27 cellular contexts compared by ENCODE assay signal in the genomic region with DNA sequence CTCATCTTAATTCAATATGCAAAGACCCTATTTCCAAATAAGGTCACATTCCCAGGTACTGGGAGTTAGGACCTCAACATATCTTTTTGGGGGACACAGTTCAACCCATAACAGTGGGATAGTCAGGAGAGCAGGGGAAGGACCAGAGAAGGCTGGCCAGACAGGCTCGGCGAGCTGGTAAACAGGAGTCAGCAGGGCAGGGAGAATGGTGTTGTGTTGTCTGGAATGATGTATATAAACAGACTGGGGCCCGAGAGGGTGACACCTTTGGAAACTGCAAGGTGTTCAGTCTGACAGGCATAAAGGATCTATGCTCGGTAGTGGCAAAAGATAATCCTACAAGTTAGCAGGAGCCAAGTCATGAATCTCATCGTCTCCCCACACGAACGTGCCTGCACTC. TPM values are rescaled to one million over a fixed set of nuclear protein-coding genes. Genes with fewer than 3 reads are reported as not detected.
DNase-seq lines count a peak whose midpoint lies in the region; ATAC-seq and TF ChIP-seq lines count a peak whose summit lies in the region.
"Had no signal": no experiment of that assay in that cellular context is flagged by ENCODE, and none has a peak within 500 bp of the region (broad histone marks: within the 10 kb centered on the region; RNA-seq: fewer than 3 reads in every experiment).

No MANE protein-coding gene starts in this region.

- H3K27ac ChIP-seq in RWPE1: no peak overlapping the region
- H3K27ac ChIP-seq: breast epithelium, foreskin keratinocyte, lower lobe of right lung had no signal

- CTCF ChIA-PET in RWPE1 (lab: Yijun Ruan, JAX): interaction anchor here (0.6 kb wide), 1 partner anchor 778 kb away, joined by 3 read pairs; no protein-coding TSS in a partner anchor

- H3K27me3 Mint-ChIP-seq in activated naive CD4-positive, alpha-beta T cell treated with anti-CD3 and anti-CD28 coated beads, Interleukin-2, amount 50 U/mL, for 24 hours: no peaks in the 10 kb centered on the region
- H3K27me3 Mint-ChIP-seq in T-helper 17 cell: no peaks in the 10 kb centered on the region
- H3K27me3 Mint-ChIP-seq in effector memory CD8-positive, alpha-beta T cell: no peaks in the 10 kb centered on the region
- H3K27me3 Mint-ChIP-seq in stimulated activated memory B cell treated with anti-CD40 and anti-IgM and Interleukin-4, amounts not matched to agents 10 μg/mL and 1 μg/mL and 100 μg/mL, for 72 hours: no peaks in the 10 kb centered on the region

- no peaks in the 10 kb centered on the region for H3K9me3 Mint-ChIP-seq in activated naive CD4-positive, alpha-beta T cell treated with anti-CD3 and anti-CD28 coated beads, Interleukin-2, amount 50 U/mL, for 24 hours
- H3K9me3 Mint-ChIP-seq in effector memory CD8-positive, alpha-beta T cell: no peaks in the 10 kb centered on the region
- no peaks in the 10 kb centered on the region for H3K9me3 Mint-ChIP-seq in stimulated activated memory B cell treated with anti-CD40 and anti-IgM and Interleukin-4, amounts not matched to agents 10 μg/mL and 1 μg/mL and 100 μg/mL, for 72 hours

- H3K36me3 Mint-ChIP-seq in activated naive CD4-positive, alpha-beta T cell treated with anti-CD3 and anti-CD28 coated beads, Interleukin-2, amount 50 U/mL, for 24 hours: no peaks in the 10 kb centered on the region
- H3K36me3 Mint-ChIP-seq in T-helper 17 cell (ENCODE audit: low read depth): no peaks in the 10 kb centered on the region
- H3K36me3 Mint-ChIP-seq in effector memory CD8-positive, alpha-beta T cell (ENCODE audit: insufficient read depth): peaks cover 5% of the 10 kb centered on the region
- no peaks in the 10 kb centered on the region for H3K36me3 Mint-ChIP-seq in stimulated activated memory B cell treated with anti-CD40 and anti-IgM and Interleukin-4, amounts not matched to agents 10 μg/mL and 1 μg/mL and 100 μg/mL, for 72 hours

- no peak for ATAC-seq in T-helper 17 cell
- ATAC-seq in effector memory CD8-positive, alpha-beta T cell (replicated peaks): no peak
- no peak for ATAC-seq in stimulated activated memory B cell treated with anti-CD40 and anti-IgM and Interleukin-4, amounts not matched to agents 10 μg/mL and 1 μg/mL and 100 μg/mL, for 72 hours
- ATAC-seq: foreskin keratinocyte, heart right ventricle, lower lobe of right lung, Panc1, right cardiac atrium had no signal

- no peak for TF ChIP-seq CTCF in RWPE1 (conservative IDR thresholded peaks at IDR 0.05; ENCODE audit: low read depth)

- POLR2A ChIA-PET in RWPE1 (lab: Yijun Ruan, JAX; ENCODE audit: low non-redundant PET): no interaction called here

- DNase-seq in activated naive CD4-positive, alpha-beta T cell (lab: John Stamatoyannopoulos, UW): no peak
- DNase-seq in T-helper 17 cell (no peak), RWPE1 (ENCODE audit: low spot score) (no peak), NCI-H524 (lab: John Stamatoyannopoulos, UW) (no peak)
- DNase-seq in effector memory CD8-positive, alpha-beta T cell: no peak
- DNase-seq in stimulated activated CD4-positive, alpha-beta T cell treated with anti-CD3 and anti-CD28 coated beads, Interleukin-4, amount 100 ng/mL, for 24 hours: no peak
- DNase-seq: activated CD4-positive, alpha-beta T cell treated with anti-CD3 and anti-CD28 coated beads, Interleukin-2, amount 50 U/mL, for 1 hour; activated CD8-positive, alpha-beta memory T cell treated with anti-CD3 and anti-CD28 coated beads, Interleukin-2, amount 50 U/mL, for 48 hours; amygdala; C1 segment of cervical spinal cord; effector CD8-positive, alpha-beta T cell; erythroblast; foreskin keratinocyte; heart right ventricle; KBM-7; lower lobe of right lung; MG63; NCI-H2029; NCI-H69; posterior cingulate gyrus; right cardiac atrium; SHP77 treated with DMSO at 0.1 percent for 48 hours had no signal

- no peaks in the 10 kb centered on the region for H3K9me3 ChIP-seq in T-helper 17 cell (ENCODE audit: control insufficient read depth, low read length, poor library complexity, severe bottlenecking)
- H3K9me3 ChIP-seq: breast epithelium, heart right ventricle, lower lobe of right lung, MG63 had no signal

- H3K27ac Mint-ChIP-seq in activated naive CD4-positive, alpha-beta T cell treated with anti-CD3 and anti-CD28 coated beads, Interleukin-2, amount 50 U/mL, for 24 hours: peak overlapping the region; percentile 91
- H3K27ac Mint-ChIP-seq in T-helper 17 cell: peak overlapping the region; percentile 98
- peak overlapping the region; percentile 87 to 96 for H3K27ac Mint-ChIP-seq in effector memory CD8-positive, alpha-beta T cell
- peak overlapping the region; percentile 65 for H3K27ac Mint-ChIP-seq in stimulated activated memory B cell treated with anti-CD40 and anti-IgM and Interleukin-4, amounts not matched to agents 10 μg/mL and 1 μg/mL and 100 μg/mL, for 72 hours

- H3K4me1 Mint-ChIP-seq in activated naive CD4-positive, alpha-beta T cell treated with anti-CD3 and anti-CD28 coated beads, Interleukin-2, amount 50 U/mL, for 24 hours: peaks cover 78% of the 10 kb centered on the region
- peaks cover 47% of the 10 kb centered on the region for H3K4me1 Mint-ChIP-seq in T-helper 17 cell
- peaks cover 34 to 37% of the 10 kb centered on the region in 2 donors for H3K4me1 Mint-ChIP-seq in effector memory CD8-positive, alpha-beta T cell (ENCODE audit: low read depth in 2 of 2)
- peaks cover 29% of the 10 kb centered on the region for H3K4me1 Mint-ChIP-seq in stimulated activated memory B cell treated with anti-CD40 and anti-IgM and Interleukin-4, amounts not matched to agents 10 μg/mL and 1 μg/mL and 100 μg/mL, for 72 hours

- peak overlapping the region; percentile 27 for H3K4me3 Mint-ChIP-seq in activated naive CD4-positive, alpha-beta T cell treated with anti-CD3 and anti-CD28 coated beads, Interleukin-2, amount 50 U/mL, for 24 hours
- H3K4me3 Mint-ChIP-seq in T-helper 17 cell: peak overlapping the region; percentile 36
- H3K4me3 Mint-ChIP-seq in effector memory CD8-positive, alpha-beta T cell: no peak overlapping the region
- no peak overlapping the region for H3K4me3 Mint-ChIP-seq in stimulated activated memory B cell treated with anti-CD40 and anti-IgM and Interleukin-4, amounts not matched to agents 10 μg/mL and 1 μg/mL and 100 μg/mL, for 72 hours

RNA-seq across cellular contexts. Expression of gene PPP1R2, which starts 10.1 kb away (rescaled TPM):
- total RNA-seq in T-helper 17 cell: 100 to 1,000 TPM; 135 to 141 TPM

RNA-seq across cellular contexts. Expression of gene APOD, which starts 30.5 kb away (rescaled TPM):
- not detected for total RNA-seq in T-helper 17 cell
- total RNA-seq: Daoy, foreskin keratinocyte had no signal

Comparison
In these comparisons a context has a peak if more than half of its experiments do, and no peak if none do; other contexts are left out.
1. H3K4me3 Mint-ChIP-seq: peak in activated naive CD4-positive, alpha-beta T cell treated with anti-CD3 and anti-CD28 coated beads, Interleukin-2, amount 50 U/mL, for 24 hours (single experiment) and T-helper 17 cell (single experiment); none in effector memory CD8-positive, alpha-beta T cell (0 of 2) and stimulated activated memory B cell treated with anti-CD40 and anti-IgM and Interleukin-4, amounts not matched to agents 10 μg/mL and 1 μg/mL and 100 μg/mL, for 72 hours (single experiment).
2. Peak in every context shown above with its lines, with median percentiles within 50 percentile points of each other: H3K27ac Mint-ChIP-seq.